Comparison of ENCODE assay signal across 1 cellular context in the genomic region with DNA sequence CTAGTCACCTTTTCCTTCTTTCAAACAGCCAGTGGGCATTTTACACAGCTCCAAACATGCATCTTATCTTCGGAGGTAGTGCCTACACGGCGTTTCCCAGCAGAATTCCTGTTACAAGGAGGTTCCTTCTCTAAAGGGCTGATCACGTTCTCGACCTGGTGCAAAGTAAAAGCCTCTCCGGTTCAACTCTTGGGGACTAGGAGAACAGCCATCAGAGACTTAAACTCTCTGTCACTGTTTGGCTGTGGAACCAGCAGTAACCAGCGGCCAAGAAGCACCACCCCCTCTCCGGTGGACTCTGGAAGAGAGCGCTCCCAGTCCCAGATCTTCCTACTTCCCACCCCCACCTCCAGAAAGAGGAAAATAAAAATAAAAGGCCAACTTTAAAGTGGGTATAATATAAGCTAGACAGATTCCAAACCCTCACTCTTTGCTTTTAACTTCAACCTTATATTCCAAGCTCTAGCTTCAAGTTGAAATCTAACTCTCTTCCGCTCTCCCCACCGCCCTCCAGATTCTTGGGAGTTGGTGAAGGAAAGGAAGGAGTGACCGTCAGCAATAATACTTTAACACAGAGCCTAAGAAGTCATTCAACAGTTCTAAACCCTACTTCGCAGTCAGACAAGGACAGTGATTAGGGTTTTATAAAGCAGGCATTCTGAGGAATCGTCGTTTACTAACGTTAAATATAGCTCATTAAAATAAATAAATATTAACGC.
TF ChIP-seq lines count a peak whose summit lies in the region.

No MANE protein-coding gene starts in this region.

TF ChIP-seq in IMR-90, 13 proteins besides CTCF, POLR2A, EP300 and RAD21 (continued from another document):
- TF ChIP-seq, protein P1, sequence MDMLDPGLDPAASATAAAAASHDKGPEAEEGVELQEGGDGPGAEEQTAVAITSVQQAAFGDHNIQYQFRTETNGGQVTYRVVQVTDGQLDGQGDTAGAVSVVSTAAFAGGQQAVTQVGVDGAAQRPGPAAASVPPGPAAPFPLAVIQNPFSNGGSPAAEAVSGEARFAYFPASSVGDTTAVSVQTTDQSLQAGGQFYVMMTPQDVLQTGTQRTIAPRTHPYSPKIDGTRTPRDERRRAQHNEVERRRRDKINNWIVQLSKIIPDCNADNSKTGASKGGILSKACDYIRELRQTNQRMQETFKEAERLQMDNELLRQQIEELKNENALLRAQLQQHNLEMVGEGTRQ (IDR thresholded peaks at IDR 0.05; ENCODE audit: low read depth, low read length) = no peak
- TF ChIP-seq, protein P2, sequence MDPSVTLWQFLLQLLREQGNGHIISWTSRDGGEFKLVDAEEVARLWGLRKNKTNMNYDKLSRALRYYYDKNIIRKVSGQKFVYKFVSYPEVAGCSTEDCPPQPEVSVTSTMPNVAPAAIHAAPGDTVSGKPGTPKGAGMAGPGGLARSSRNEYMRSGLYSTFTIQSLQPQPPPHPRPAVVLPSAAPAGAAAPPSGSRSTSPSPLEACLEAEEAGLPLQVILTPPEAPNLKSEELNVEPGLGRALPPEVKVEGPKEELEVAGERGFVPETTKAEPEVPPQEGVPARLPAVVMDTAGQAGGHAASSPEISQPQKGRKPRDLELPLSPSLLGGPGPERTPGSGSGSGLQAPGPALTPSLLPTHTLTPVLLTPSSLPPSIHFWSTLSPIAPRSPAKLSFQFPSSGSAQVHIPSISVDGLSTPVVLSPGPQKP (IDR thresholded peaks at IDR 0.05; ENCODE audit: borderline replicate concordance, low read depth, low read length) = no peak
- TF ChIP-seq RFX5 (IDR thresholded peaks at IDR 0.05; ENCODE audit: low read depth, low read length) (no peak), NFE2L2 (IDR thresholded peaks at IDR 0.05; ENCODE audit: low read depth, low read length) (no peak), MAZ (IDR thresholded peaks at IDR 0.05; ENCODE audit: borderline replicate concordance, low read depth, low read length) (no peak), CEBPB (IDR thresholded peaks at IDR 0.05; ENCODE audit: low read depth, low read length) (no peak), BHLHE40 (IDR thresholded peaks at IDR 0.05; ENCODE audit: low read depth, low read length) (no peak), MAFK (IDR thresholded peaks at IDR 0.05; ENCODE audit: low read depth, low read length) (no peak), CHD1 (IDR thresholded peaks at IDR 0.05; ENCODE audit: low read depth, low read length) (no peak), RCOR1 (IDR thresholded peaks at IDR 0.05; ENCODE audit: insufficient replicate concordance, low read length) (no peak), MXI1 (IDR thresholded peaks at IDR 0.05; ENCODE audit: borderline replicate concordance, low read depth, low read length) (no peak), FOS (IDR thresholded peaks at IDR 0.05; ENCODE audit: low read depth, low read length) (no peak)
